Comparison of ENCODE assay signal across 10 cellular contexts in the genomic region with DNA sequence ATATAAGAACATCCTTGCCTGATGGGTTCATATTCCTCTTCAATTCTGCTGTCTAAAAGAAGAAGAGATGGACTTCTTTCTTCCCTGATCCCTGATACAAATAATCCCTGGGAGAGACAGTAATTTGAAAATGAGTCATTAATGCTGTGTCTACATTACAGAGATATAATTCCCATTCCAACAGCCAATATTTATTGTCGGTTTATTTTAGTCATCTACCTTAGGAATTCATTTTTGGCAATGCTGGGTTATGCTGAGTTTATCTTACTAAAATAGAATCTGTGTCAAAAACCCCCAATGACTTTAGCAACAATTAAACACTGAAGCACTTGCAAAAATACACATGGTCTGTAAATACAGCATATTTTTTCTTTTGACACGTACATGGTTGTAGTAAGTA. TPM values are rescaled to one million over a fixed set of nuclear protein-coding genes. Genes with fewer than 3 reads are reported as not detected.
DNase-seq lines count a peak whose midpoint lies in the region; TF ChIP-seq lines count a peak whose summit lies in the region.
"Had no signal": no experiment of that assay in that cellular context is flagged by ENCODE, and none has a peak within 500 bp of the region (broad histone marks: within the 10 kb centered on the region; RNA-seq: fewer than 3 reads in every experiment).

No MANE protein-coding gene starts in this region.

- H3K27me3 ChIP-seq in SJSA1 (replicated peaks) (no peaks in the 10 kb centered on the region), skeletal muscle satellite cell (ENCODE audit: control insufficient read depth, insufficient read depth, low read length) (no peaks in the 10 kb centered on the region)
- H3K27me3 ChIP-seq in effector memory CD4-positive, alpha-beta T cell (replicated peaks; ENCODE audit: control insufficient read depth, insufficient read depth, low read length, poor library complexity, severe bottlenecking): no peaks in the 10 kb centered on the region

- TF ChIP-seq CTCF in fibroblast of pulmonary artery (IDR thresholded peaks at IDR 0.05; ENCODE audit: low read length, missing control alignments): no peak

- DNase-seq in EL: peak; percentile 82
- peak in 1 of 2 experiments; percentile 68 for DNase-seq in SJSA1 (ENCODE audit: low read depth in 1 of 2, low spot score in 2 of 2)
- DNase-seq in fibroblast of pulmonary artery (ENCODE audit: low read depth): peak; percentile 52
- DNase-seq in islet precursor cell: no peak
- no peak for DNase-seq in effector memory CD4-positive, alpha-beta T cell
- no peak for DNase-seq in NCI-H345 (lab: John Stamatoyannopoulos, UW)
- no peak for DNase-seq in GM19238 (ENCODE audit: insufficient read length, low spot score)
- DNase-seq: CD4-positive, alpha-beta memory T cell; stimulated activated naive B cell treated with anti-CD40 and anti-IgM and Interleukin-4, amounts not matched to agents 10 μg/mL and 1 μg/mL and 100 μg/mL, for 72 hours had no signal

- H3K4me1 ChIP-seq in SJSA1 (replicated peaks) (peaks cover 54% of the 10 kb centered on the region), skeletal muscle satellite cell (ENCODE audit: control insufficient read depth, insufficient read depth, low read length) (peaks cover 57% of the 10 kb centered on the region)
- H3K4me1 ChIP-seq in effector memory CD4-positive, alpha-beta T cell (ENCODE audit: control insufficient read depth, insufficient read depth, low read length, poor library complexity, severe bottlenecking): peaks cover 3% of the 10 kb centered on the region

- no peak overlapping the region for H3K4me3 ChIP-seq in SJSA1
- no peak overlapping the region for H3K4me3 ChIP-seq in fibroblast of pulmonary artery (replicated peaks; ENCODE audit: low read depth, low read length)
- peak overlapping the region; percentile 26 for H3K4me3 ChIP-seq in skeletal muscle satellite cell (ENCODE audit: low read length)
- H3K4me3 ChIP-seq in effector memory CD4-positive, alpha-beta T cell (ENCODE audit: insufficient read depth, low read depth, low read length, poor library complexity, severe bottlenecking): no peak overlapping the region

- no peaks in the 10 kb centered on the region for H3K9me3 ChIP-seq in SJSA1 (replicated peaks)
- H3K9me3 ChIP-seq in skeletal muscle satellite cell (replicated peaks; ENCODE audit: low read length): no peaks in the 10 kb centered on the region
- H3K9me3 ChIP-seq in effector memory CD4-positive, alpha-beta T cell (ENCODE audit: control insufficient read depth, low read length): no peaks in the 10 kb centered on the region

- H3K27ac ChIP-seq in SJSA1: peak overlapping the region; percentile 45
- no peak overlapping the region for H3K27ac ChIP-seq in effector memory CD4-positive, alpha-beta T cell (ENCODE audit: insufficient read depth, low read length, poor library complexity, severe bottlenecking)

- peak overlapping the region; percentile 63 for H3K4me2 ChIP-seq in skeletal muscle satellite cell (ENCODE audit: low read length)

- H3K36me3 ChIP-seq in SJSA1 (no peaks in the 10 kb centered on the region), skeletal muscle satellite cell (ENCODE audit: insufficient read depth, low read length) (no peaks in the 10 kb centered on the region)
- H3K36me3 ChIP-seq in effector memory CD4-positive, alpha-beta T cell (ENCODE audit: control insufficient read depth, insufficient read depth, low read length): no peaks in the 10 kb centered on the region

- peak overlapping the region; percentile 77 for H3K9ac ChIP-seq in skeletal muscle satellite cell (ENCODE audit: low read depth, low read length)

RNA-seq across cellular contexts. Expression of a gene that starts 23.9 kb away (rescaled TPM):
- total RNA-seq in SJSA1 (2014; rRNA removed; shearing (Covaris generic)): 0.44 TPM in 1 of 2 replicates, not detected in the other
- 0.22 TPM in 1 of 2 replicates, not detected in the other for total RNA-seq in skeletal muscle satellite cell (2012; rRNA removed)

Comparison
In these comparisons a context has a peak if more than half of its experiments do, and no peak if none do; other contexts are left out.
1. DNase-seq: peak in EL (single experiment) and fibroblast of pulmonary artery (single experiment); none in islet precursor cell (single experiment), effector memory CD4-positive, alpha-beta T cell (0 of 3), NCI-H345 (single experiment) and GM19238 (single experiment).